18 cellular contexts compared by ENCODE assay signal in genomic region chr15:90765966-90766365, GRCh38.
"Had no signal": no experiment of that assay in that cellular context is flagged by ENCODE, and none has a peak within 500 bp of the region (broad histone marks: within the 10 kb centered on the region; RNA-seq: fewer than 3 reads in every experiment).

No MANE protein-coding gene starts in this region.

- ATAC-seq: left colon; natural killer cell; sciatic nerve; stimulated activated naive B cell treated with anti-CD40 and anti-IgM and Interleukin-4, amounts not matched to agents 10 μg/mL and 1 μg/mL and 100 μg/mL, for 72 hours; stimulated activated naive CD8-positive, alpha-beta T cell treated with anti-CD3 and anti-CD28 coated beads, Interleukin-15, amount 100 ng/mL, for 72 hours; upper lobe of right lung had no signal

- H3K36me3 ChIP-seq: tibial nerve, upper lobe of right lung had no signal

- H3K4me2 ChIP-seq: hepatocyte had no signal

- DNase-seq: effector CD4-positive, alpha-beta T cell; endodermal cell; foreskin melanocyte; head of caudate nucleus; kidney; left colon; natural killer cell; stimulated activated CD4-positive, alpha-beta T cell treated with anti-CD3 and anti-CD28 coated beads, Interleukin-2, amount 100 ng/mL, for 24 hours; stimulated activated CD4-positive, alpha-beta T cell treated with anti-CD3 and anti-CD28 coated beads, Interleukin-4, amount 100 ng/mL, for 4 hours; stimulated activated naive B cell treated with anti-CD40 and anti-IgM and Interleukin-4, amounts not matched to agents 10 μg/mL and 1 μg/mL and 100 μg/mL, for 72 hours; stimulated activated naive CD8-positive, alpha-beta T cell treated with anti-CD3 and anti-CD28 coated beads, Interleukin-15, amount 100 ng/mL, for 72 hours; testis; upper lobe of right lung had no signal

- H3K9me3 ChIP-seq: testis, tibial nerve, upper lobe of right lung had no signal

- H3K4me3 ChIP-seq: coronary artery, hepatocyte, skin epidermis, testis, tibial nerve, upper lobe of right lung had no signal

- H2AFZ ChIP-seq: hepatocyte had no signal

- H3K27me3 ChIP-seq: hepatocyte, testis, tibial nerve, upper lobe of right lung had no signal

- H3K79me2 ChIP-seq: hepatocyte had no signal

- H3K4me1 ChIP-seq: testis had no signal

- H3K27ac ChIP-seq: coronary artery, hepatocyte, skin epidermis, testis, tibial nerve, upper lobe of right lung had no signal
